In genomic region chr3:46988616-46989015, GRCh38 we compare ENCODE assay signal across 16 cellular contexts. TPM values are rescaled to one million over a fixed set of nuclear protein-coding genes. Genes with fewer than 3 reads are reported as not detected.
A peak's percentile ranks its signal among the peaks of the same experiment; 100 is the strongest.
DNase-seq lines count a peak whose midpoint lies in the region; ATAC-seq lines count a peak whose summit lies in the region.
"Had no signal": no experiment of that assay in that cellular context is flagged by ENCODE, and none has a peak within 500 bp of the region (broad histone marks: within the 10 kb centered on the region; RNA-seq: fewer than 3 reads in every experiment).

No MANE protein-coding gene starts in this region.

- CTCF ChIA-PET in CD4-positive, alpha-beta memory T cell (lab: Charles Lee; ENCODE audit: partially characterized antibody): interaction anchor here (2.3 kb wide), 1 partner anchor 10 kb away, joined by 9 read pairs; the partner anchor contains the start of gene NBEAL2

- H3K4me1 Mint-ChIP-seq in CD4-positive, alpha-beta memory T cell: peaks cover 51 to 83% (median 71%) of the 10 kb centered on the region in 4 donors
- H3K4me1 Mint-ChIP-seq in activated T-helper 17 cell treated with anti-CD3 and anti-CD28 coated beads, Interleukin-2, amount 50 U/mL, for 72 hours: peaks cover 47% of the 10 kb centered on the region
- peaks cover 39 to 74% (median 64%) of the 10 kb centered on the region in 4 donors for H3K4me1 Mint-ChIP-seq in naive thymus-derived CD8-positive, alpha-beta T cell

- H3K4me3 Mint-ChIP-seq in CD4-positive, alpha-beta memory T cell: peak overlapping the region; percentile 43 to 91 (median 74)
- peak overlapping the region; percentile 83 for H3K4me3 Mint-ChIP-seq in activated T-helper 17 cell treated with anti-CD3 and anti-CD28 coated beads, Interleukin-2, amount 50 U/mL, for 72 hours
- H3K4me3 Mint-ChIP-seq in naive thymus-derived CD8-positive, alpha-beta T cell: peak overlapping the region in 5 of 10 donors; percentile 13 to 58 (median 53)

- peak overlapping the region; percentile 76 for H3K27ac ChIP-seq in CD4-positive, alpha-beta memory T cell (ENCODE audit: low read depth, low read length)
- H3K27ac ChIP-seq: C4-2B had no signal

- H3K36me3 ChIP-seq in CD4-positive, alpha-beta memory T cell (ENCODE audit: insufficient read depth, low read length): peaks cover 35% of the 10 kb centered on the region

- no peak for ATAC-seq in activated T-helper 17 cell treated with anti-CD3 and anti-CD28 coated beads, Interleukin-2, amount 50 U/mL, for 72 hours (replicated peaks)
- no peak for ATAC-seq in naive thymus-derived CD8-positive, alpha-beta T cell
- ATAC-seq in GM19455 (IDR thresholded peaks at IDR 0.05; ENCODE audit: unreplicated experiment): no peak
- ATAC-seq in HG02870 (IDR thresholded peaks at IDR 0.05; ENCODE audit: unreplicated experiment): no peak

- peaks cover 4 to 43% of the 10 kb centered on the region in 2 donors for H3K36me3 Mint-ChIP-seq in CD4-positive, alpha-beta memory T cell
- H3K36me3 Mint-ChIP-seq in activated T-helper 17 cell treated with anti-CD3 and anti-CD28 coated beads, Interleukin-2, amount 50 U/mL, for 72 hours (ENCODE audit: low read depth): peaks cover 48% of the 10 kb centered on the region
- H3K36me3 Mint-ChIP-seq in naive thymus-derived CD8-positive, alpha-beta T cell: no peaks in the 10 kb centered on the region
- H3K36me3 Mint-ChIP-seq: naive B cell had no signal

- H3K9me3 Mint-ChIP-seq in CD4-positive, alpha-beta memory T cell: no peaks in the 10 kb centered on the region
- H3K9me3 Mint-ChIP-seq in activated T-helper 17 cell treated with anti-CD3 and anti-CD28 coated beads, Interleukin-2, amount 50 U/mL, for 72 hours: no peaks in the 10 kb centered on the region
- no peaks in the 10 kb centered on the region for H3K9me3 Mint-ChIP-seq in naive thymus-derived CD8-positive, alpha-beta T cell
- H3K9me3 Mint-ChIP-seq: naive B cell had no signal

- DNase-seq in CD4-positive, alpha-beta memory T cell: no peak
- no peak for DNase-seq in Jurkat, Clone E6-1 (ENCODE audit: low read depth, low spot score)
- DNase-seq in naive thymus-derived CD8-positive, alpha-beta T cell: no peak
- no peak for DNase-seq in SKM-1 treated with dmso at 0.1 percent for 144 hours (lab: John Stamatoyannopoulos, UW; ENCODE audit: unreplicated experiment)
- no peak for DNase-seq in HCEC 1CT
- DNase-seq: activated CD4-positive, alpha-beta T cell treated with anti-CD3 and anti-CD28 coated beads for 48 hours; central memory CD4-positive, alpha-beta T cell; glutamatergic neuron; kidney glomerular epithelial cell; naive B cell; NCI-H345; stimulated activated CD4-positive, alpha-beta T cell treated with anti-CD3 and anti-CD28 coated beads, Interleukin-4, amount 100 ng/mL, for 1 hour had no signal

- H3K27me3 Mint-ChIP-seq in CD4-positive, alpha-beta memory T cell: no peaks in the 10 kb centered on the region
- H3K27me3 Mint-ChIP-seq in activated T-helper 17 cell treated with anti-CD3 and anti-CD28 coated beads, Interleukin-2, amount 50 U/mL, for 72 hours: no peaks in the 10 kb centered on the region
- H3K27me3 Mint-ChIP-seq in naive thymus-derived CD8-positive, alpha-beta T cell: no peaks in the 10 kb centered on the region
- H3K27me3 Mint-ChIP-seq: naive B cell had no signal

- no peaks in the 10 kb centered on the region for H3K27me3 ChIP-seq in CD4-positive, alpha-beta memory T cell (ENCODE audit: insufficient read depth, low read length)

- H3K4me1 ChIP-seq in CD4-positive, alpha-beta memory T cell (ENCODE audit: insufficient read depth, low read length): peaks cover 79% of the 10 kb centered on the region

- H3K9me3 ChIP-seq in CD4-positive, alpha-beta memory T cell (ENCODE audit: control insufficient read depth in 1 of 2, low read length in 2 of 2): no peaks in the 10 kb centered on the region

- H3K4me3 ChIP-seq in CD4-positive, alpha-beta memory T cell (ENCODE audit: low read length in 2 of 2): peak overlapping the region in 1 of 2 donors; percentile 57
- H3K4me3 ChIP-seq in Jurkat, Clone E6-1 (ENCODE audit: low read length): 0 out of 2 replicates have a peak overlapping the region, but pooled peaks have one; percentile 50

- POLR2A ChIA-PET in CD4-positive, alpha-beta memory T cell (lab: Charles Lee; ENCODE audit: partially characterized antibody): interaction anchor here (1.8 to 11.1 kb wide), 3 partner anchors 9 to 24 kb away, joined by 4 to 222 read pairs (median 19); partner anchors contain the start of genes CCDC12 and NBEAL2
- POLR2A ChIA-PET in naive thymus-derived CD8-positive, alpha-beta T cell (lab: Charles Lee): interaction anchor here (0.7 to 3.6 kb wide), 2 partner anchors 9 to 20 kb away, joined by 3 to 23 read pairs; partner anchors contain the start of gene NBEAL2

- intact Hi-C loops in CD4-positive, alpha-beta memory T cell (cut with micrococcal nuclease): loop anchor here (5.0 kb wide), 1 partner anchor 296 kb away; the partner anchor contains the start of gene ALS2CL

- peak overlapping the region; percentile 80 to 96 (median 93) for H3K27ac Mint-ChIP-seq in CD4-positive, alpha-beta memory T cell
- peak overlapping the region; percentile 87 for H3K27ac Mint-ChIP-seq in activated T-helper 17 cell treated with anti-CD3 and anti-CD28 coated beads, Interleukin-2, amount 50 U/mL, for 72 hours
- peak overlapping the region in 9 of 10 donors; percentile 32 to 90 (median 69) for H3K27ac Mint-ChIP-seq in naive thymus-derived CD8-positive, alpha-beta T cell

RNA-seq across cellular contexts. Expression of gene NBEAL2, which starts 9.2 kb away (rescaled TPM):
- total RNA-seq in CD4-positive, alpha-beta memory T cell: 100 to 1,000 TPM; 144 to 147 TPM
- 10 to 100 TPM in 1 of 2 donors, 1 to 10 TPM in 1; 4.5 to 16.0 TPM for polyA plus RNA-seq in CD4-positive, alpha-beta memory T cell
- 116 TPM for polyA plus RNA-seq in Jurkat, Clone E6-1 (2012; ENCODE audit: insufficient read depth, insufficient read length)
- total RNA-seq in activated T-helper 17 cell treated with anti-CD3 and anti-CD28 coated beads, Interleukin-2, amount 50 U/mL, for 72 hours: 100 to 1,000 TPM; 140 to 169 TPM
- 10 to 100 TPM; 40.7 to 46.0 TPM for total RNA-seq in naive thymus-derived CD8-positive, alpha-beta T cell
- polyA plus RNA-seq in naive thymus-derived CD8-positive, alpha-beta T cell: 1 to 10 TPM in 2 of 3 donors, under 1 TPM in 1; 0.89 to 2.8 (median 1.9) TPM

RNA-seq across cellular contexts. Expression of gene CCDC12, which starts 12.1 kb away (rescaled TPM):
- total RNA-seq in CD4-positive, alpha-beta memory T cell: 10 to 100 TPM; 59.3 to 59.4 TPM
- polyA plus RNA-seq in CD4-positive, alpha-beta memory T cell: 100 to 1,000 TPM in 1 of 2 donors, 10 to 100 TPM in 1; 86.5 to 102 TPM
- 85.1 TPM for polyA plus RNA-seq in Jurkat, Clone E6-1 (2012; ENCODE audit: insufficient read depth, insufficient read length)
- total RNA-seq in activated T-helper 17 cell treated with anti-CD3 and anti-CD28 coated beads, Interleukin-2, amount 50 U/mL, for 72 hours: 10 to 100 TPM; 46.9 to 59.8 TPM
- total RNA-seq in naive thymus-derived CD8-positive, alpha-beta T cell: 10 to 100 TPM; 58.8 to 59.5 TPM
- polyA plus RNA-seq in naive thymus-derived CD8-positive, alpha-beta T cell: 100 to 1,000 TPM in 2 of 3 donors, 10 to 100 TPM in 1; 81.9 to 106 (median 106) TPM
